In genomic region chr1:6592441-6592840, GRCh38 we compare ENCODE assay signal across 19 cellular contexts. TPM values are rescaled to one million over a fixed set of nuclear protein-coding genes. Genes with fewer than 3 reads are reported as not detected.
A peak's percentile ranks its signal among the peaks of the same experiment; 100 is the strongest.
DNase-seq lines count a peak whose midpoint lies in the region; ATAC-seq and TF ChIP-seq lines count a peak whose summit lies in the region.
"Had no signal": no experiment of that assay in that cellular context is flagged by ENCODE, and none has a peak within 500 bp of the region (broad histone marks: within the 10 kb centered on the region; RNA-seq: fewer than 3 reads in every experiment).

No MANE protein-coding gene starts in this region.

- peaks cover 71 to 95% (median 82%) of the 10 kb centered on the region in 11 experiments for H3K36me3 ChIP-seq in BLaER1 treated with 17β-estradiol and CSF1 and Interleukin-3, amounts not matched to agents 10 nM and 100 nM
- H3K36me3 ChIP-seq in WERI-Rb-1 (peaks cover 89% of the 10 kb centered on the region), GM23248 (ENCODE audit: low read depth) (peaks cover 39% of the 10 kb centered on the region)
- H3K36me3 ChIP-seq: colonic mucosa had no signal

- no peak overlapping the region for H3K4me3 ChIP-seq in BLaER1 treated with 17β-estradiol and CSF1 and Interleukin-3, amounts not matched to agents 10 nM and 100 nM
- H3K4me3 ChIP-seq in WERI-Rb-1 (ENCODE audit: low read depth, low read length) (no peak overlapping the region), GM23248 (no peak overlapping the region)
- H3K4me3 ChIP-seq: colonic mucosa had no signal

- peak overlapping the region in 2 of 11 experiments; percentile 3 to 21; a peak in 1 of 22 replicates for H3K27ac ChIP-seq in BLaER1 treated with 17β-estradiol and CSF1 and Interleukin-3, amounts not matched to agents 10 nM and 100 nM
- H3K27ac ChIP-seq in WERI-Rb-1 (peak overlapping the region; percentile 92), GM23248 (no peak overlapping the region)
- H3K27ac ChIP-seq: colonic mucosa, VCaP had no signal

- peaks cover 98 to 100% (median 100%) of the 10 kb centered on the region in 11 experiments for H4K20me1 ChIP-seq in BLaER1 treated with 17β-estradiol and CSF1 and Interleukin-3, amounts not matched to agents 10 nM and 100 nM
- H4K20me1 ChIP-seq in GM23248 (ENCODE audit: insufficient read depth) = no peaks in the 10 kb centered on the region

- intact Hi-C loops in Calu3 (cut with micrococcal nuclease; ENCODE audit: unreplicated experiment) = no loop called here

- H3F3A ChIP-seq in GM23248 (ENCODE audit: insufficient read depth) = peaks cover 23% of the 10 kb centered on the region

- H3K9me2 ChIP-seq in GM23248 (ENCODE audit: insufficient read depth) = no peaks in the 10 kb centered on the region

- H3K36me3 Mint-ChIP-seq in Calu3 (ENCODE audit: insufficient read depth, unreplicated experiment) = peaks cover 17% of the 10 kb centered on the region
- H3K36me3 Mint-ChIP-seq in stimulated activated naive B cell treated with anti-CD40 and anti-IgM and Interleukin-4, amounts not matched to agents 10 μg/mL and 1 μg/mL and 100 μg/mL, for 72 hours = peaks cover 35 to 67% of the 10 kb centered on the region in 2 donors

- H3K79me2 ChIP-seq in GM23248 (ENCODE audit: insufficient read depth) = peaks cover 61% of the 10 kb centered on the region

- peaks cover 58 to 86% (median 64%) of the 10 kb centered on the region in 10 experiments for H3K4me1 ChIP-seq in BLaER1 treated with 17β-estradiol and CSF1 and Interleukin-3, amounts not matched to agents 10 nM and 100 nM
- no peaks in the 10 kb centered on the region for H3K4me1 ChIP-seq in GM23248 (ENCODE audit: insufficient read depth)

- TF ChIP-seq CTCF in WERI-Rb-1 (IDR thresholded peaks at IDR 0.05; ENCODE audit: low read depth, low read length) (no peak), Calu3 (IDR thresholded peaks at IDR 0.05; ENCODE audit: unreplicated experiment) (no peak)

- no peaks in the 10 kb centered on the region for H3K27me3 Mint-ChIP-seq in Calu3 (ENCODE audit: unreplicated experiment)
- no peaks in the 10 kb centered on the region for H3K27me3 Mint-ChIP-seq in stimulated activated naive B cell treated with anti-CD40 and anti-IgM and Interleukin-4, amounts not matched to agents 10 μg/mL and 1 μg/mL and 100 μg/mL, for 72 hours
- H3K27me3 Mint-ChIP-seq: brain; CD4-positive, alpha-beta memory T cell; stimulated activated naive CD8-positive, alpha-beta T cell treated with anti-CD3 and anti-CD28 coated beads, Interleukin-15, Interleukin-2, amounts not matched to agents 100 ng/mL and 50 ng/mL, for 24 hours had no signal

- H3K27me3 ChIP-seq in BLaER1 treated with 17β-estradiol and CSF1 and Interleukin-3, amounts not matched to agents 10 nM and 100 nM = no peaks in the 10 kb centered on the region
- H3K27me3 ChIP-seq in WERI-Rb-1 (ENCODE audit: insufficient read depth, low read depth, severe bottlenecking) (no peaks in the 10 kb centered on the region), GM23248 (replicated peaks; ENCODE audit: insufficient read depth) (no peaks in the 10 kb centered on the region)
- H3K27me3 ChIP-seq: colonic mucosa had no signal

- 61 to 67% methylated on average over 5 of the region's 5 CpGs for WGBS in GM23248 (ENCODE audit: low coverage in 1 of 2, low lambda C conversion rate in 2 of 2, missing lambda C conversion rate in 2 of 2), 2 experiments

- H3K9ac ChIP-seq in BLaER1 treated with 17β-estradiol and CSF1 and Interleukin-3, amounts not matched to agents 10 nM and 100 nM = peak overlapping the region in 2 of 11 experiments; percentile 16 to 48; a peak in 2 of 22 replicates
- no peak overlapping the region for H3K9ac ChIP-seq in GM23248

- CTCF ChIA-PET in Calu3 (lab: Charles Lee) = no interaction called here

- ATAC-seq in stimulated activated naive B cell treated with anti-CD40 and anti-IgM and Interleukin-4, amounts not matched to agents 10 μg/mL and 1 μg/mL and 100 μg/mL, for 72 hours (replicated peaks) = no peak
- ATAC-seq: activated naive CD4-positive, alpha-beta T cell treated with anti-CD3 and anti-CD28 coated beads, Interleukin-2, amount 50 U/mL, for 72 hours had no signal

- in situ Hi-C loops in GM23248 (cut with MboI) = no loop called here

- no peak overlapping the region for H3K27ac Mint-ChIP-seq in Calu3 (ENCODE audit: unreplicated experiment)
- no peak overlapping the region for H3K27ac Mint-ChIP-seq in stimulated activated naive B cell treated with anti-CD40 and anti-IgM and Interleukin-4, amounts not matched to agents 10 μg/mL and 1 μg/mL and 100 μg/mL, for 72 hours
- H3K27ac Mint-ChIP-seq: activated naive CD4-positive, alpha-beta T cell treated with anti-CD3 and anti-CD28 coated beads, Interleukin-2, amount 50 U/mL, for 72 hours; brain; mesothelial cell of epicardium; stimulated activated naive CD8-positive, alpha-beta T cell treated with anti-CD3 and anti-CD28 coated beads, Interleukin-15, Interleukin-2, amounts not matched to agents 100 ng/mL and 50 ng/mL, for 24 hours; T-helper 1 cell treated with Interleukin-12 subunit alpha and Interleukin-12 subunit beta and Interleukin-4 antibody, amounts not matched to agents 30 μg/mL and 1 μg/mL, for 36 hours had no signal

- H3K4me3 Mint-ChIP-seq in Calu3 (ENCODE audit: low read depth, unreplicated experiment) = no peak overlapping the region
- H3K4me3 Mint-ChIP-seq in stimulated activated naive B cell treated with anti-CD40 and anti-IgM and Interleukin-4, amounts not matched to agents 10 μg/mL and 1 μg/mL and 100 μg/mL, for 72 hours = no peak overlapping the region
- H3K4me3 Mint-ChIP-seq: brain; CD4-positive, alpha-beta memory T cell; mesothelial cell of epicardium; stimulated activated naive CD8-positive, alpha-beta T cell treated with anti-CD3 and anti-CD28 coated beads, Interleukin-15, Interleukin-2, amounts not matched to agents 100 ng/mL and 50 ng/mL, for 24 hours; T-helper 1 cell treated with Interleukin-12 subunit alpha and Interleukin-12 subunit beta and Interleukin-4 antibody, amounts not matched to agents 30 μg/mL and 1 μg/mL, for 36 hours had no signal

- peak overlapping the region; percentile 58 to 89 (median 85) for H3K4me2 ChIP-seq in BLaER1 treated with 17β-estradiol and CSF1 and Interleukin-3, amounts not matched to agents 10 nM and 100 nM
- H3K4me2 ChIP-seq in GM23248 (ENCODE audit: unreplicated experiment) = no peak overlapping the region

- no peaks in the 10 kb centered on the region for H3K4me1 Mint-ChIP-seq in Calu3 (ENCODE audit: low read depth, unreplicated experiment)
- H3K4me1 Mint-ChIP-seq in stimulated activated naive B cell treated with anti-CD40 and anti-IgM and Interleukin-4, amounts not matched to agents 10 μg/mL and 1 μg/mL and 100 μg/mL, for 72 hours = peaks cover 17 to 52% of the 10 kb centered on the region in 2 donors

- DNase-seq in WERI-Rb-1 (no peak), myocyte (ENCODE audit: low read depth) (peak; percentile 59), Calu3 (no peak), GM23248 (no peak)
- no peak for DNase-seq in stimulated activated naive B cell treated with anti-CD40 and anti-IgM and Interleukin-4, amounts not matched to agents 10 μg/mL and 1 μg/mL and 100 μg/mL, for 72 hours
- DNase-seq: CD4-positive, alpha-beta memory T cell; colonic mucosa; foreskin fibroblast; left cardiac atrium; NCI-H524 treated with DMSO at 0.1 percent for 48 hours; SHP77 had no signal

- no TSS peak for BruUV-seq in Calu3 (replicated peaks; lab: Mats Ljungman, UMichigan)

- no peaks in the 10 kb centered on the region for H3K9me3 ChIP-seq in BLaER1 treated with 17β-estradiol and CSF1 and Interleukin-3, amounts not matched to agents 10 nM and 100 nM (replicated peaks in 1 of 11)
- H3K9me3 ChIP-seq in WERI-Rb-1 (ENCODE audit: severe bottlenecking) (no peaks in the 10 kb centered on the region), GM23248 (ENCODE audit: low read depth) (no peaks in the 10 kb centered on the region)
- H3K9me3 ChIP-seq: colonic mucosa had no signal

- no peaks in the 10 kb centered on the region for H3K9me3 Mint-ChIP-seq in Calu3 (ENCODE audit: low read depth, unreplicated experiment)
- no peaks in the 10 kb centered on the region for H3K9me3 Mint-ChIP-seq in stimulated activated naive B cell treated with anti-CD40 and anti-IgM and Interleukin-4, amounts not matched to agents 10 μg/mL and 1 μg/mL and 100 μg/mL, for 72 hours
- H3K9me3 Mint-ChIP-seq: activated naive CD4-positive, alpha-beta T cell treated with anti-CD3 and anti-CD28 coated beads, Interleukin-2, amount 50 U/mL, for 72 hours; brain; CD4-positive, alpha-beta memory T cell; mesothelial cell of epicardium; stimulated activated naive CD8-positive, alpha-beta T cell treated with anti-CD3 and anti-CD28 coated beads, Interleukin-15, Interleukin-2, amounts not matched to agents 100 ng/mL and 50 ng/mL, for 24 hours; T-helper 1 cell treated with Interleukin-12 subunit alpha and Interleukin-12 subunit beta and Interleukin-4 antibody, amounts not matched to agents 30 μg/mL and 1 μg/mL, for 36 hours had no signal

- no peak overlapping the region for H2AFZ ChIP-seq in GM23248

RNA-seq across cellular contexts. Expression of gene KLHL21, which starts 10.2 kb away (rescaled TPM):
- total RNA-seq in myocyte = 118 and 122 TPM in 2 replicates
- polyA plus RNA-seq in myocyte (2012) = 64.9 TPM
- total RNA-seq in Calu3 (2022) = 21.8 and 23.5 TPM in 2 replicates
- total RNA-seq in GM23248 (2014; rRNA removed; shearing (Covaris generic)) = 39.3 and 52.9 TPM in 2 replicates
- polyA plus RNA-seq in GM23248 (2016; fragmentation: Nextera tagmentation; extraction: Ambion mirVana) = 16.6 and 17.7 TPM in 2 replicates

RNA-seq across cellular contexts. Expression of gene ZBTB48, which starts 12.6 kb away (rescaled TPM):
- total RNA-seq in myocyte (14.0 and 17.5 TPM in 2 replicates), Calu3 (2022) (24.4 and 25.2 TPM in 2 replicates)
- polyA plus RNA-seq in myocyte (2012) = 19.9 TPM
- 16.4 and 31.7 TPM in 2 replicates for total RNA-seq in GM23248 (2014; rRNA removed; shearing (Covaris generic))
- 11.2 and 15.4 TPM in 2 replicates for polyA plus RNA-seq in GM23248 (2016; fragmentation: Nextera tagmentation; extraction: Ambion mirVana)

RNA-seq across cellular contexts. Expression of gene PHF13, which starts 21.1 kb away (rescaled TPM):
- 7.4 and 9.6 TPM in 2 replicates for total RNA-seq in myocyte
- polyA plus RNA-seq in myocyte (2012) = 14.3 TPM
- total RNA-seq in Calu3 (2022) = 14.2 and 14.5 TPM in 2 replicates
- 21.3 and 21.5 TPM in 2 replicates for total RNA-seq in GM23248 (2014; rRNA removed; shearing (Covaris generic))
- 11.2 and 11.6 TPM in 2 replicates for polyA plus RNA-seq in GM23248 (2016; fragmentation: Nextera tagmentation; extraction: Ambion mirVana)

RNA-seq across cellular contexts. Expression of gene THAP3, which starts 32.2 kb away (rescaled TPM):
- total RNA-seq in myocyte = 31.1 and 33.0 TPM in 2 replicates
- polyA plus RNA-seq in myocyte (2012) = 19.3 TPM
- 11.4 and 11.5 TPM in 2 replicates for total RNA-seq in Calu3 (2022)
- total RNA-seq in GM23248 (2014; rRNA removed; shearing (Covaris generic)) = 14.5 and 18.8 TPM in 2 replicates
- polyA plus RNA-seq in GM23248 (2016; fragmentation: Nextera tagmentation; extraction: Ambion mirVana) = 19.0 and 19.5 TPM in 2 replicates

RNA-seq across cellular contexts. Expression of gene TAS1R1, which starts 37.3 kb away (rescaled TPM):
- 7.5 and 8.0 TPM in 2 replicates for total RNA-seq in myocyte
- polyA plus RNA-seq in myocyte (2012) = 4.8 TPM
- not detected in 2 replicates for total RNA-seq in Calu3 (2022)
- not detected in 2 replicates for total RNA-seq in GM23248 (2014; rRNA removed; shearing (Covaris generic))
- polyA plus RNA-seq in GM23248 (2016; fragmentation: Nextera tagmentation; extraction: Ambion mirVana) = not detected in 2 replicates
- total RNA-seq: activated naive CD4-positive, alpha-beta T cell treated with anti-CD3 and anti-CD28 coated beads, Interleukin-2, amount 50 U/mL, for 72 hours; CD4-positive, alpha-beta memory T cell; colonic mucosa; left cardiac atrium; mesothelial cell of epicardium; ureter had no signal
- polyA plus RNA-seq: CD4-positive, alpha-beta memory T cell had no signal
